Comparison of ENCODE assay signal across 12 cellular contexts in the genomic region with DNA sequence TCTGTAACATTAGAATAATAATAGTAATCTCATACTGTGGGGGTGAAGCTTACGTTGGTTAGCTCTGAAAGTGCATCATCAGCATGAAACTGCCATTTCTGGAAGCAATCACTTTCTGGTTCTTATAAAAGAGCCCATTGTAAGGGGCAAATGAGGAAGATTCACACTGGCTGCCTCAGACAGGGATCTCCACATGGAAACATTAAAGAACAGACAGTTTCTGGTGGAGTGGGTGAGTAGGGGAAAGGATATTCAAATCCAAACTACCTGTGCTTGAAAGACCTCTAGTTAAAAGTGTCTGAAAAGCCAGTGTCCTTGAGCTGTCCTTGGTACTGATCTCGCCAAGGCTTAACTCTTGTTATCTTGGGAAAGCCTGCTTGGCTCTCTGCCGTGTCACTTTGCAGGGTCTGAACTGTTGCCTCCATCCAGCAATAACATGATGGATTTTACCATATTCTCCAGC. TPM values are rescaled to one million over a fixed set of nuclear protein-coding genes. Genes with fewer than 3 reads are reported as not detected.
DNase-seq lines count a peak whose midpoint lies in the region; ATAC-seq and TF ChIP-seq lines count a peak whose summit lies in the region.
"Had no signal": no experiment of that assay in that cellular context is flagged by ENCODE, and none has a peak within 500 bp of the region (broad histone marks: within the 10 kb centered on the region; RNA-seq: fewer than 3 reads in every experiment).

No MANE protein-coding gene starts in this region.

- H4K20me1 ChIP-seq in fibroblast of lung (ENCODE audit: control insufficient read depth, extremely low read depth, insufficient read depth, low read length): no peaks in the 10 kb centered on the region

- TF ChIP-seq CTCF in fibroblast of lung (conservative IDR thresholded peaks at IDR 0.05 in 1 of 2, IDR thresholded peaks at IDR 0.05 in 1 of 2; ENCODE audit: low read depth in 1 of 2, low read length in 2 of 2) (no peak), gastroesophageal sphincter (IDR thresholded peaks at IDR 0.05) (no peak)

- CTCF ChIA-PET in activated CD4-positive, alpha-beta T cell treated with anti-CD3 and anti-CD28 coated beads for 36 hours (lab: Charles Lee): interaction anchor here (1.6 to 1.7 kb wide), 2 partner anchors 8 to 20 kb away, joined by 3 to 6 read pairs; no protein-coding TSS in a partner anchor

- H3K79me2 ChIP-seq in fibroblast of lung (ENCODE audit: control insufficient read depth, insufficient read depth, low read length): no peaks in the 10 kb centered on the region

- no peaks in the 10 kb centered on the region for H3K4me1 Mint-ChIP-seq in activated CD4-positive, alpha-beta T cell treated with anti-CD3 and anti-CD28 coated beads for 36 hours

- no peaks in the 10 kb centered on the region for H3K36me3 Mint-ChIP-seq in activated CD4-positive, alpha-beta T cell treated with anti-CD3 and anti-CD28 coated beads for 36 hours (ENCODE audit: low read depth)

- no peak overlapping the region for H3K4me2 ChIP-seq in fibroblast of lung (ENCODE audit: extremely low read depth, insufficient read depth, low read length)

- ATAC-seq in activated CD4-positive, alpha-beta T cell treated with anti-CD3 and anti-CD28 coated beads for 36 hours: no peak
- no peak for ATAC-seq in gastroesophageal sphincter
- ATAC-seq in HG02610 (IDR thresholded peaks at IDR 0.05; ENCODE audit: unreplicated experiment): no peak
- ATAC-seq: upper lobe of right lung had no signal

- peak; percentile 20 for DNase-seq in activated CD4-positive, alpha-beta T cell treated with anti-CD3 and anti-CD28 coated beads for 36 hours
- no peak for DNase-seq in activated CD4-positive, alpha-beta T cell treated with anti-CD3 and anti-CD28 coated beads, Interleukin-2, amount 50 U/mL, for 1 hour
- peak; percentile 12 for DNase-seq in RPMI8226
- peak; percentile 27 to 30 for DNase-seq in fibroblast of lung (ENCODE audit: low read depth in 2 of 2)
- DNase-seq in renal cortical epithelial cell (ENCODE audit: low read depth): peak; percentile 34
- DNase-seq in NCI-H128 (lab: John Stamatoyannopoulos, UW; ENCODE audit: unreplicated experiment): no peak
- DNase-seq: effector CD4-positive, alpha-beta T cell; NCI-H69; pancreas; upper lobe of right lung had no signal

- H3K36me3 ChIP-seq in fibroblast of lung (ENCODE audit: control insufficient read depth, insufficient read depth, low read length): no peaks in the 10 kb centered on the region
- no peaks in the 10 kb centered on the region for H3K36me3 ChIP-seq in gastroesophageal sphincter
- H3K36me3 ChIP-seq: pancreas, upper lobe of right lung had no signal

- no peak overlapping the region for H3K4me3 Mint-ChIP-seq in activated CD4-positive, alpha-beta T cell treated with anti-CD3 and anti-CD28 coated beads for 36 hours

- no peak for TF ChIP-seq POLR2A in gastroesophageal sphincter (IDR thresholded peaks at IDR 0.05)

- H3K9me3 Mint-ChIP-seq in activated CD4-positive, alpha-beta T cell treated with anti-CD3 and anti-CD28 coated beads for 36 hours (ENCODE audit: low read depth): no peaks in the 10 kb centered on the region

- H3K9me3 ChIP-seq in fibroblast of lung (ENCODE audit: control insufficient read depth, insufficient read depth, low read depth, low read length) (no peaks in the 10 kb centered on the region), gastroesophageal sphincter (no peaks in the 10 kb centered on the region)
- H3K9me3 ChIP-seq: pancreas, upper lobe of right lung had no signal

- H3K27ac ChIP-seq in fibroblast of lung (ENCODE audit: insufficient read depth, low read length): no peak overlapping the region
- no peak overlapping the region for H3K27ac ChIP-seq in gastroesophageal sphincter
- H3K27ac ChIP-seq: pancreas, upper lobe of right lung had no signal

- H3K9ac ChIP-seq in fibroblast of lung (ENCODE audit: insufficient read depth, low read length): no peak overlapping the region

- H3K27me3 ChIP-seq in fibroblast of lung (ENCODE audit: control insufficient read depth, insufficient read depth, low read length) (peaks cover 3% of the 10 kb centered on the region), gastroesophageal sphincter (peaks cover 31% of the 10 kb centered on the region)
- H3K27me3 ChIP-seq: upper lobe of right lung had no signal

- 8% methylated on average over 3 of the region's 3 CpGs for WGBS in gastroesophageal sphincter (ENCODE audit: low coverage in 1 of 2), 2 donors

- H3K4me1 ChIP-seq in fibroblast of lung (ENCODE audit: control insufficient read depth, extremely low read depth, insufficient read depth, low read length) (no peaks in the 10 kb centered on the region), gastroesophageal sphincter (no peaks in the 10 kb centered on the region)
- H3K4me1 ChIP-seq: pancreas, upper lobe of right lung had no signal

- POLR2A ChIA-PET in activated CD4-positive, alpha-beta T cell treated with anti-CD3 and anti-CD28 coated beads for 36 hours (lab: Charles Lee): no interaction called here

- intact Hi-C loops in activated CD4-positive, alpha-beta T cell treated with anti-CD3 and anti-CD28 coated beads for 36 hours (cut with DNase I, micrococcal nuclease): no loop called here

- TF ChIP-seq EP300 in gastroesophageal sphincter (IDR thresholded peaks at IDR 0.05): no peak

- no peak overlapping the region for H2AFZ ChIP-seq in fibroblast of lung (ENCODE audit: low read length)

- no peak overlapping the region for H3K27ac Mint-ChIP-seq in activated CD4-positive, alpha-beta T cell treated with anti-CD3 and anti-CD28 coated beads for 36 hours

- H3K4me3 ChIP-seq in fibroblast of lung (replicated peaks in 1 of 4; ENCODE audit: control extremely low read depth in 1 of 4, insufficient read depth in 1 of 4, low read depth in 3 of 4, low read length in 4 of 4) (no peak overlapping the region), gastroesophageal sphincter (no peak overlapping the region)
- H3K4me3 ChIP-seq: pancreas, upper lobe of right lung had no signal

- peaks cover 25% of the 10 kb centered on the region for H3K27me3 Mint-ChIP-seq in activated CD4-positive, alpha-beta T cell treated with anti-CD3 and anti-CD28 coated beads for 36 hours

RNA-seq across cellular contexts. Expression of gene SLC31A2, which starts 19.1 kb away (rescaled TPM):
- total RNA-seq in activated CD4-positive, alpha-beta T cell treated with anti-CD3 and anti-CD28 coated beads for 36 hours: 1 to 10 TPM; 2.7 to 3.2 TPM
- total RNA-seq in fibroblast of lung (12.6 and 17.8 TPM in 2 replicates), renal cortical epithelial cell (14.8 and 40.8 TPM in 2 replicates), gastroesophageal sphincter (10 to 100 TPM in 3 of 4 donors, 1 to 10 TPM in 1; 6.7 to 26.6 (median 13.6) TPM)
- 15.7 and 17.8 TPM in 2 replicates for polyA plus RNA-seq in fibroblast of lung
- 9.5 and 10.5 TPM in 2 replicates for polyA plus RNA-seq in fibroblast of lung (2012)
- 13.3 and 29.5 TPM in 2 replicates for polyA minus RNA-seq in fibroblast of lung (ENCODE audit: low replicate concordance)

Comparison
In these comparisons a context has a peak if more than half of its experiments do, and no peak if none do; other contexts are left out.
1. DNase-seq: peak in activated CD4-positive, alpha-beta T cell treated with anti-CD3 and anti-CD28 coated beads for 36 hours (single experiment), RPMI8226 (single experiment), fibroblast of lung (2 of 2) and renal cortical epithelial cell (single experiment); none in activated CD4-positive, alpha-beta T cell treated with anti-CD3 and anti-CD28 coated beads, Interleukin-2, amount 50 U/mL, for 1 hour (single experiment) and NCI-H128 (single experiment).